In genomic region chrX:154717824-154718223, GRCh38 we compare ENCODE assay signal across 8 cellular contexts. TPM values are rescaled to one million over a fixed set of nuclear protein-coding genes. Genes with fewer than 3 reads are reported as not detected.
DNase-seq lines count a peak whose midpoint lies in the region; TF ChIP-seq lines count a peak whose summit lies in the region.

No MANE protein-coding gene starts in this region.

- no peak for TF ChIP-seq CTCF in left ventricle myocardium inferior (IDR thresholded peaks at IDR 0.05; ENCODE audit: borderline replicate concordance)
- TF ChIP-seq CTCF in right atrium auricular region (IDR thresholded peaks at IDR 0.05) = no peak
- TF ChIP-seq CTCF in GM20000 (IDR thresholded peaks at IDR 0.05; ENCODE audit: extremely low read depth, missing control alignments) = no peak
- TF ChIP-seq CTCF in GM10266 (IDR thresholded peaks at IDR 0.05; ENCODE audit: control insufficient read depth, insufficient read depth, low read depth, missing control alignments) = no peak

- H3K4me3 ChIP-seq in left ventricle myocardium inferior (no peak overlapping the region), right atrium auricular region (no peak overlapping the region)

- H3K27ac ChIP-seq in left ventricle myocardium inferior (replicated peaks) = peak overlapping the region; percentile 43
- peak overlapping the region in 1 of 2 donors; percentile 11 for H3K27ac ChIP-seq in right atrium auricular region

- H3K4me1 ChIP-seq in left ventricle myocardium inferior (peaks cover 68% of the 10 kb centered on the region), right atrium auricular region (peaks cover 0 to 19% of the 10 kb centered on the region in 2 donors)

- in situ Hi-C loops in SK-MEL-5 (cut with HindIII; ENCODE audit: low pct_unique_long_range_greater_than_20kb, low sequenced_read_pairs) = no loop called here

- no peak for DNase-seq in left ventricle myocardium inferior
- no peak for DNase-seq in right atrium auricular region (ENCODE audit: low spot score)
- peak; percentile 58 for DNase-seq in SK-MEL-5 (ENCODE audit: low read depth, low spot score)
- DNase-seq in epidermal melanocyte (ENCODE audit: insufficient read length, low spot score) = peak; percentile 34
- no peak for DNase-seq in NCI-H226
- DNase-seq in GM20000 (ENCODE audit: low spot score) = no peak
- no peak for DNase-seq in GM10266 (ENCODE audit: extremely low spot score)
- DNase-seq in dedifferentiated amniotic fluid mesenchymal stem cell (ENCODE audit: extremely low spot score) = no peak

- H3K27me3 ChIP-seq in left ventricle myocardium inferior (ENCODE audit: low read depth) (no peaks in the 10 kb centered on the region), right atrium auricular region (no peaks in the 10 kb centered on the region)

- H3K9me3 ChIP-seq in left ventricle myocardium inferior (replicated peaks) = no peaks in the 10 kb centered on the region
- peaks cover 0 to 7% of the 10 kb centered on the region in 2 donors for H3K9me3 ChIP-seq in right atrium auricular region

- peaks cover 9% of the 10 kb centered on the region for H3K36me3 ChIP-seq in left ventricle myocardium inferior
- no peaks in the 10 kb centered on the region for H3K36me3 ChIP-seq in right atrium auricular region

- intact Hi-C loops in left ventricle myocardium inferior (cut with micrococcal nuclease) = no loop called here

RNA-seq across cellular contexts. Expression of gene GAB3, which starts 33.1 kb away (rescaled TPM):
- total RNA-seq in left ventricle myocardium inferior = 14.8 TPM
- total RNA-seq in right atrium auricular region = 10 to 100 TPM; 13.5 to 16.9 TPM
- total RNA-seq in SK-MEL-5 (2014; rRNA removed; shearing (Covaris generic)) = 0.40 and 0.61 TPM in 2 replicates
- 0.09 and 0.10 TPM in 2 replicates for polyA plus RNA-seq in SK-MEL-5 (2015; cell fraction: cytosol; rRNA removed)
- 0.54 and 0.73 TPM in 2 replicates for polyA plus RNA-seq in SK-MEL-5 (2015; cell fraction: nucleus; rRNA removed)

RNA-seq across cellular contexts. Expression of gene DKC1, which starts 44.8 kb away (rescaled TPM):
- 18.0 TPM for total RNA-seq in left ventricle myocardium inferior
- 10 to 100 TPM; 13.5 to 15.2 TPM for total RNA-seq in right atrium auricular region
- total RNA-seq in SK-MEL-5 (2014; rRNA removed; shearing (Covaris generic)) = 54.4 and 61.9 TPM in 2 replicates
- polyA plus RNA-seq in SK-MEL-5 (2015; cell fraction: cytosol; rRNA removed) = 76.5 and 78.4 TPM in 2 replicates
- 132 and 198 TPM in 2 replicates for polyA plus RNA-seq in SK-MEL-5 (2015; cell fraction: nucleus; rRNA removed)

Comparison
In these comparisons a context has a peak if more than half of its experiments do, and no peak if none do; other contexts are left out.
1. DNase-seq: peak in SK-MEL-5 (single experiment) and epidermal melanocyte (single experiment); none in left ventricle myocardium inferior (single experiment), right atrium auricular region (single experiment), NCI-H226 (single experiment), GM20000 (single experiment), GM10266 (single experiment) and dedifferentiated amniotic fluid mesenchymal stem cell (single experiment).